8 cellular contexts compared by ENCODE assay signal in the genomic region with DNA sequence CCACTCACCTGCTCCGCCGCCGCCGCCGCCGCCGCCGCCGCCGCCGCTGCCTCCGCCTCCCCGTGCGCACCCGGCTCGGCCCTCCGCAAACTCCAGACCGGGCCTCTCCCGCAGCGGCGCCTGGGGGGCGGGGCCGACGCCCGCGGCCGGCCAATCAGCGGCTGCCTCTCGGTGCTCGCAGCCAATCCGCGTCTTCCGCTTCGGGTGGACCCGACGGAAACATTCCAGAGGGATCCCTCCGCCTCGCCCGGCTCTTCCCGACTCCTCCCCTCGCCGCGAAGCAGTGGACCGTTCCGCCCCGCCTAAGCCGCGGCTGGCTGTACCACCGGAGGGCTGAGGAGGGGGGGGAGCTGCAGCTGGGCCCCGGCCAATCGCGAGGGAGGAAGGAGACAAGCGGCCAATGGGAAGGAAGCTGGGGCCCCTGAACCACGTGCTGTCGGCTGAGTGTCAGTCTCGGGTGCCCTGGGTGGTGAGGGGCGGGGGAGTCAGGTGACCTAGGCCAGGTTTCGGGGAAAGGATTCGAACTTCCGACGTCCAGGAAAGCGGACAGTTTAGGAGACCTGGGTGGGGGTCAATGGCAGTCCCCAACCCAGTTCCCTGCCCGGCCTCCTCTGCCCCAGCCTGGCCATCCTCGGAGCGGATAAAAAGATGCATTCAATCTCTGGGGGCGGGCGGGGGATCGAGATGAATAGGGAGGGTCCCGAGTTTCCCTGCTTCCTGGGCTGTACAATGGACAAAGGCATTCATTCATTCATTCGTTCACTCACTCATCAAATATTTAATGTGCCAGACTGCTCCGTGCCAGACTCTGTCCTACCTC. TPM values are rescaled to one million over a fixed set of nuclear protein-coding genes. Genes with fewer than 3 reads are reported as not detected.
DNase-seq lines count a peak whose midpoint lies in the region; ATAC-seq and TF ChIP-seq lines count a peak whose summit lies in the region.

Gene GIPC1, minus strand, starts transcription at position 99 of the 820 bp plus-strand sequence. CDS start 13,151 bp downstream, outside the sequence.

- H3K27me3 Mint-ChIP-seq in natural killer cell treated with Interleukin-12 subunit alpha and Interleukin-12 subunit beta and Interleukin-15 and Interleukin-18, amount 100 ng/mL, for 72 hours, result no peaks in the 10 kb centered on the region

- H3K36me3 ChIP-seq in MM.1S (replicated peaks; ENCODE audit: insufficient read depth, low read length) (no peaks in the 10 kb centered on the region), SJSA1 (peaks cover 31% of the 10 kb centered on the region)

- peak within 1 kb of the TSS; percentile 94 for H2AFZ ChIP-seq in MM.1S (ENCODE audit: low read length)

- no peak for TF ChIP-seq CTCF in MM.1S (IDR thresholded peaks at IDR 0.05; ENCODE audit: low read length)

- H3K27ac ChIP-seq in MM.1S (ENCODE audit: low read length) (no peak within 1 kb of the TSS), SJSA1 (no peak within 1 kb of the TSS)

- H3K9me3 Mint-ChIP-seq in natural killer cell treated with Interleukin-12 subunit alpha and Interleukin-12 subunit beta and Interleukin-15 and Interleukin-18, amount 100 ng/mL, for 72 hours, result no peaks in the 10 kb centered on the region

- peak within 1 kb of the TSS; percentile 36; the same call in 1 of the 2 replicates for H3K9ac ChIP-seq in MM.1S (ENCODE audit: low read length)

- peak within 1 kb of the TSS; percentile 76 for H3K4me3 Mint-ChIP-seq in natural killer cell treated with Interleukin-12 subunit alpha and Interleukin-12 subunit beta and Interleukin-15 and Interleukin-18, amount 100 ng/mL, for 72 hours

- H3K27me3 ChIP-seq in MM.1S (replicated peaks; ENCODE audit: insufficient read depth, low read length) (no peaks in the 10 kb centered on the region; the same call in 1 of the 2 replicates), SJSA1 (replicated peaks) (no peaks in the 10 kb centered on the region)

- peak; percentile 62 for ATAC-seq in GM21515 (IDR thresholded peaks at IDR 0.05; ENCODE audit: unreplicated experiment)
- peak; percentile 92 to 97 for ATAC-seq in natural killer cell treated with Interleukin-12 subunit alpha and Interleukin-12 subunit beta and Interleukin-15 and Interleukin-18, amount 100 ng/mL, for 72 hours

- DNase-seq in CD1c-positive myeloid dendritic cell (ENCODE audit: extremely low spot score) (peak; percentile 85), MM.1S (peak; percentile 76), SJSA1 (ENCODE audit: low read depth in 1 of 2, low spot score in 2 of 2) (peak; percentile 98 to 99), fibroblast of the conjunctiva (ENCODE audit: low read depth) (peak; percentile 97)
- DNase-seq in activated gamma-delta T cell treated with anti-CD3 and anti-CD28 coated beads, Interleukin-2, amount 50 U/mL, for 16 hours (ENCODE audit: low read depth), result peak; percentile 59
- DNase-seq in natural killer cell treated with Interleukin-12 subunit alpha and Interleukin-12 subunit beta and Interleukin-15 and Interleukin-18, amount 100 ng/mL, for 72 hours (ENCODE audit: low spot score), result peak; percentile 90
- DNase-seq in stimulated activated naive CD4-positive, alpha-beta T cell (lab: John Stamatoyannopoulos, UW), result peak; percentile 66 to 94 (median 85)

- peak within 1 kb of the TSS; percentile 83 for H3K4me2 ChIP-seq in MM.1S (ENCODE audit: low read depth, low read length)

- no peaks in the 10 kb centered on the region for H3K9me2 ChIP-seq in MM.1S (replicated peaks; ENCODE audit: insufficient read depth, low read length)

- H3K4me3 ChIP-seq in MM.1S (ENCODE audit: low read length) (peak within 1 kb of the TSS; percentile 71), SJSA1 (peak within 1 kb of the TSS; percentile 54)

- H3K4me1 Mint-ChIP-seq in natural killer cell treated with Interleukin-12 subunit alpha and Interleukin-12 subunit beta and Interleukin-15 and Interleukin-18, amount 100 ng/mL, for 72 hours (ENCODE audit: low read depth in 2 of 2), result peaks cover 5 to 17% of the 10 kb centered on the region in 2 donors

- peak within 1 kb of the TSS; percentile 53 to 82 for H3K27ac Mint-ChIP-seq in natural killer cell treated with Interleukin-12 subunit alpha and Interleukin-12 subunit beta and Interleukin-15 and Interleukin-18, amount 100 ng/mL, for 72 hours

- no peaks in the 10 kb centered on the region for H3K36me3 Mint-ChIP-seq in natural killer cell treated with Interleukin-12 subunit alpha and Interleukin-12 subunit beta and Interleukin-15 and Interleukin-18, amount 100 ng/mL, for 72 hours

- no peaks in the 10 kb centered on the region for H3K9me3 ChIP-seq in MM.1S (replicated peaks; ENCODE audit: insufficient read depth, low read length)
- H3K9me3 ChIP-seq in SJSA1 (replicated peaks), result no peaks in the 10 kb centered on the region

- H4K20me1 ChIP-seq in MM.1S (ENCODE audit: insufficient read depth, low read length), result no peaks in the 10 kb centered on the region

- H3K4me1 ChIP-seq in MM.1S (ENCODE audit: low read length), result no peaks in the 10 kb centered on the region
- peaks cover 18% of the 10 kb centered on the region for H3K4me1 ChIP-seq in SJSA1 (replicated peaks)

- no peaks in the 10 kb centered on the region for H3K79me2 ChIP-seq in MM.1S (ENCODE audit: low read length)

- H3F3A ChIP-seq in MM.1S (ENCODE audit: insufficient read depth, low read length), result peaks cover 3% of the 10 kb centered on the region; the same call in 1 of the 2 replicates

RNA-seq across cellular contexts. Expression of gene GIPC1, which starts in this region (rescaled TPM):
- 148 and 234 TPM in 2 replicates for total RNA-seq in SJSA1 (2014; rRNA removed; shearing (Covaris generic))
- total RNA-seq in natural killer cell treated with Interleukin-12 subunit alpha and Interleukin-12 subunit beta and Interleukin-15 and Interleukin-18, amount 100 ng/mL, for 72 hours, result 10 to 100 TPM; 29.9 to 31.7 TPM
